21 cellular contexts compared by ENCODE assay signal in genomic region chr12:67832155-67832554, GRCh38.
A peak's percentile ranks its signal among the peaks of the same experiment; 100 is the strongest.
DNase-seq lines count a peak whose midpoint lies in the region; ATAC-seq, FAIRE-seq and TF ChIP-seq lines count a peak whose summit lies in the region.
"Had no signal": no experiment of that assay in that cellular context is flagged by ENCODE, and none has a peak within 500 bp of the region (broad histone marks: within the 10 kb centered on the region; RNA-seq: fewer than 3 reads in every experiment).

No MANE protein-coding gene starts in this region.

- BruUV-seq in IMR-90 (replicated peaks; lab: Mats Ljungman, UMichigan) = no TSS peak

- H3K23ac ChIP-seq in IMR-90 (ENCODE audit: low read depth, low read length) = no peak overlapping the region

- FAIRE-seq in A549 (lab: Jason Lieb, UNC) = no peak
- FAIRE-seq in keratinocyte (lab: Jason Lieb, UNC) = peak; percentile 32
- FAIRE-seq: A204.1, D721Med, G401.6, GM12891, GM19239 had no signal

- 34% methylated on average over 2 of the region's 2 CpGs for WGBS in A549 (ENCODE audit: missing lambda C conversion rate)
- WGBS in IMR-90 (ENCODE audit: extremely low coverage in 2 of 2, insufficient read length in 1 of 2), 2 experiments = no CpG with 5 or more reads among the region's 2 CpGs

- TF ChIP-seq POLR2A in A549 (IDR thresholded peaks at IDR 0.05; ENCODE audit: low read length) (no peak), IMR-90 (IDR thresholded peaks at IDR 0.05; ENCODE audit: low read depth, low read length) (no peak)

- no peaks in the 10 kb centered on the region for H4K20me1 ChIP-seq in IMR-90 (ENCODE audit: insufficient read depth, low read length)
- H4K20me1 ChIP-seq in keratinocyte (ENCODE audit: control insufficient read depth, extremely low read depth, insufficient read depth, low read length) = no peaks in the 10 kb centered on the region
- H4K20me1 ChIP-seq: BLaER1 treated with 17β-estradiol and CSF1 and Interleukin-3, amounts not matched to agents 10 nM and 100 nM had no signal

- DNase-seq in A549 (ENCODE audit: low read depth in 1 of 2, low spot score in 1 of 2) = no peak
- DNase-seq in IMR-90 = no peak
- no peak for DNase-seq in keratinocyte (ENCODE audit: low read depth, low spot score)
- DNase-seq in mesothelial cell of epicardium (ENCODE audit: low spot score in 2 of 2, unreplicated experiment in 2 of 2) = no peak
- DNase-seq in activated CD4-positive, CD25-positive, alpha-beta regulatory T cell treated with anti-CD3 and anti-CD28 coated beads, Interleukin-2, amount 50 U/mL, for 72 hours = no peak
- DNase-seq: 8988T; AML-193; Caco-2; Calu3; CD4-positive, alpha-beta T cell; CD8-positive, alpha-beta T cell; DMS79 treated with DMSO at 0.1 percent for 48 hours; GF-D8 had no signal

- POLR2A ChIA-PET in A549 (lab: Yijun Ruan, JAX) = no interaction called here
- POLR2A ChIA-PET in IMR-90 (lab: Charles Lee; ENCODE audit: unreplicated experiment) = no interaction called here

- H4K8ac ChIP-seq in IMR-90 (ENCODE audit: low read depth in 2 of 2, low read length in 2 of 2) = no peak overlapping the region

- H3K4me1 ChIP-seq in A549 (peaks cover 12% of the 10 kb centered on the region; the same call in 2 of the 3 replicates), IMR-90 (ENCODE audit: control insufficient read depth, insufficient read depth, low read length) (peaks cover 4% of the 10 kb centered on the region; the same call in 1 of the 2 replicates), keratinocyte (ENCODE audit: control insufficient read depth, extremely low read depth, insufficient read depth, low read length) (peaks cover 15% of the 10 kb centered on the region)
- H3K4me1 ChIP-seq: BLaER1 treated with 17β-estradiol and CSF1 and Interleukin-3, amounts not matched to agents 10 nM and 100 nM; Caco-2 had no signal

- H3K4me2 ChIP-seq in A549 = no peak overlapping the region
- H3K4me2 ChIP-seq in IMR-90 (ENCODE audit: low read depth, low read length) = no peak overlapping the region
- H3K4me2 ChIP-seq in keratinocyte (ENCODE audit: control insufficient read depth, extremely low read depth, insufficient read depth, low read depth, low read length) = no peak overlapping the region
- H3K4me2 ChIP-seq: BLaER1 treated with 17β-estradiol and CSF1 and Interleukin-3, amounts not matched to agents 10 nM and 100 nM had no signal

- CTCF ChIA-PET in A549 (lab: Yijun Ruan, JAX) (interaction anchor here (0.8 kb wide), 1 partner anchor 111 kb away, joined by 3 read pairs; no protein-coding TSS in a partner anchor), IMR-90 (lab: Yijun Ruan, JAX) (no interaction called here)

- intact Hi-C loops in IMR-90 (cut with micrococcal nuclease) = no loop called here

- no peak overlapping the region for H3K18ac ChIP-seq in IMR-90 (ENCODE audit: low read depth, low read length)

- H3K79me2 ChIP-seq in keratinocyte (ENCODE audit: control insufficient read depth, insufficient read depth, low read length) = no peaks in the 10 kb centered on the region

- H2AFZ ChIP-seq in IMR-90 (replicated peaks; ENCODE audit: low read length, poor library complexity) (no peak overlapping the region), keratinocyte (ENCODE audit: control insufficient read depth, low read length) (no peak overlapping the region)

- H3K4me1 Mint-ChIP-seq in mesothelial cell of epicardium = peaks cover 16% of the 10 kb centered on the region

- no peak overlapping the region for H2BK5ac ChIP-seq in IMR-90 (ENCODE audit: low read depth, low read length, poor library complexity, severe bottlenecking)

- no peak overlapping the region for H4K5ac ChIP-seq in IMR-90 (ENCODE audit: low read depth, low read length)

- H3K4me3 Mint-ChIP-seq in mesothelial cell of epicardium = no peak overlapping the region
- H3K4me3 Mint-ChIP-seq: B cell; CD4-positive, alpha-beta T cell; CD8-positive, alpha-beta T cell had no signal

- no peak overlapping the region for H2AK5ac ChIP-seq in IMR-90 (ENCODE audit: low read depth, low read length)

- H3K27me3 Mint-ChIP-seq in mesothelial cell of epicardium (ENCODE audit: low read depth) = no peaks in the 10 kb centered on the region
- H3K27me3 Mint-ChIP-seq: CD4-positive, alpha-beta T cell had no signal

- ATAC-seq in A549 (no peak), IMR-90 (ENCODE audit: low read depth) (no peak)
- ATAC-seq: CD8-positive, alpha-beta T cell had no signal

- H2BK15ac ChIP-seq in IMR-90 (ENCODE audit: low read depth, low read length) = no peak overlapping the region

- TF ChIP-seq CTCF in A549 (IDR thresholded peaks at IDR 0.05) (no peak), IMR-90 (conservative IDR thresholded peaks at IDR 0.05; ENCODE audit: low read depth, low read length) (no peak), keratinocyte (optimal IDR thresholded peaks at IDR 0.05 in 1 of 3, IDR thresholded peaks at IDR 0.05 in 1 of 3, conservative IDR thresholded peaks at IDR 0.05 in 1 of 3; ENCODE audit: extremely low read depth in 1 of 3, insufficient read depth in 2 of 3, low read length in 3 of 3) (no peak), mesothelial cell of epicardium (IDR thresholded peaks at IDR 0.05; ENCODE audit: unreplicated experiment) (no peak)

- no peak overlapping the region for H2AK9ac ChIP-seq in IMR-90 (replicated peaks; ENCODE audit: low read depth, low read length, poor library complexity)

- H3K9me3 ChIP-seq in A549 (no peaks in the 10 kb centered on the region), IMR-90 (ENCODE audit: control insufficient read depth, insufficient read depth, low read length) (no peaks in the 10 kb centered on the region), keratinocyte (ENCODE audit: control insufficient read depth, low read depth, low read length) (no peaks in the 10 kb centered on the region)
- H3K9me3 ChIP-seq: Caco-2 had no signal

- H3K4me3 ChIP-seq in A549 = no peak overlapping the region
- no peak overlapping the region for H3K4me3 ChIP-seq in IMR-90 (ENCODE audit: insufficient read depth, low read depth, low read length)
- H3K4me3 ChIP-seq in keratinocyte (ENCODE audit: control insufficient read depth in 2 of 3, extremely low read depth in 1 of 3, insufficient read depth in 2 of 3, low read depth in 1 of 3, low read length in 3 of 3) = no peak overlapping the region
- H3K4me3 ChIP-seq: BLaER1 treated with 17β-estradiol and CSF1 and Interleukin-3, amounts not matched to agents 10 nM and 100 nM had no signal

- H3K27ac ChIP-seq in A549 (no peak overlapping the region), IMR-90 (ENCODE audit: insufficient read depth, low read length) (no peak overlapping the region), keratinocyte (ENCODE audit: control insufficient read depth, insufficient read depth, low read length) (no peak overlapping the region)
- H3K27ac ChIP-seq: BLaER1 treated with 17β-estradiol and CSF1 and Interleukin-3, amounts not matched to agents 10 nM and 100 nM; C4-2B had no signal

- peaks cover 24% of the 10 kb centered on the region for H3K9me3 Mint-ChIP-seq in mesothelial cell of epicardium
- H3K9me3 Mint-ChIP-seq: CD4-positive, alpha-beta T cell; CD8-positive, alpha-beta T cell had no signal

- H3K36me3 ChIP-seq in IMR-90 (ENCODE audit: control insufficient read depth, insufficient read depth, low read length) = no peaks in the 10 kb centered on the region
- H3K36me3 ChIP-seq in keratinocyte (ENCODE audit: control insufficient read depth in 2 of 2, extremely low read depth in 1 of 2, insufficient read depth in 2 of 2, low read length in 2 of 2) = no peaks in the 10 kb centered on the region
- H3K36me3 ChIP-seq: BLaER1 treated with 17β-estradiol and CSF1 and Interleukin-3, amounts not matched to agents 10 nM and 100 nM had no signal

- H3K9me1 ChIP-seq in IMR-90 (ENCODE audit: insufficient read depth, low read length) = no peaks in the 10 kb centered on the region
- no peaks in the 10 kb centered on the region for H3K9me1 ChIP-seq in keratinocyte (ENCODE audit: control insufficient read depth, extremely low read depth, insufficient read depth, low read length)

- H4K91ac ChIP-seq in IMR-90 (ENCODE audit: insufficient read depth, low read depth, low read length) = no peak overlapping the region

- no peaks in the 10 kb centered on the region for H3K36me3 Mint-ChIP-seq in mesothelial cell of epicardium
- H3K36me3 Mint-ChIP-seq: CD8-positive, alpha-beta T cell had no signal

- H3K27me3 ChIP-seq in IMR-90 (ENCODE audit: control insufficient read depth, insufficient read depth, low read length) = no peaks in the 10 kb centered on the region
- no peaks in the 10 kb centered on the region for H3K27me3 ChIP-seq in keratinocyte (ENCODE audit: control insufficient read depth, extremely low read depth, insufficient read depth, low read length)
- H3K27me3 ChIP-seq: BLaER1 treated with 17β-estradiol and CSF1 and Interleukin-3, amounts not matched to agents 10 nM and 100 nM had no signal

- H2BK120ac ChIP-seq in IMR-90 (ENCODE audit: low read depth, low read length) = no peak overlapping the region

- in situ Hi-C loops in IMR-90 (cut with MboI; ENCODE audit: low sequenced_read_pairs) = no loop called here

- no peak for TF ChIP-seq EP300 in A549 (IDR thresholded peaks at IDR 0.05)

- TF ChIP-seq RAD21 in A549 (conservative IDR thresholded peaks at IDR 0.05 in 1 of 2, IDR thresholded peaks at IDR 0.05 in 1 of 2) (no peak), IMR-90 (IDR thresholded peaks at IDR 0.05; ENCODE audit: low read length) (no peak)

- dilution Hi-C loops in IMR-90 (cut with HindIII; ENCODE audit: low sequenced_read_pairs, unreplicated experiment) = no loop called here
- dilution Hi-C loops in keratinocyte (cut with MboI; ENCODE audit: extremely low pct_ligation_motif_present, low sequenced_read_pairs) = no loop called here

- no peak overlapping the region for H3K56ac ChIP-seq in IMR-90 (ENCODE audit: extremely low read depth, insufficient read depth, low read length)

- H3K4ac ChIP-seq in IMR-90 (ENCODE audit: low read depth, low read length) = no peak overlapping the region

- H3K27ac Mint-ChIP-seq in mesothelial cell of epicardium = no peak overlapping the region
- H3K27ac Mint-ChIP-seq: B cell; CD4-positive, alpha-beta T cell; CD8-positive, alpha-beta T cell had no signal

- no peak overlapping the region for H3K9ac ChIP-seq in IMR-90 (ENCODE audit: low read depth, low read length)
- no peak overlapping the region for H3K9ac ChIP-seq in keratinocyte (ENCODE audit: control insufficient read depth, extremely low read depth, insufficient read depth, low read length)
- H3K9ac ChIP-seq: BLaER1 treated with 17β-estradiol and CSF1 and Interleukin-3, amounts not matched to agents 10 nM and 100 nM had no signal

- no peaks in the 10 kb centered on the region for H3K79me1 ChIP-seq in IMR-90 (ENCODE audit: low read depth in 1 of 2, low read length in 2 of 2)

- no peak overlapping the region for H3K14ac ChIP-seq in IMR-90 (replicated peaks; ENCODE audit: low read depth, low read length)

- no peak overlapping the region for H2BK20ac ChIP-seq in IMR-90 (ENCODE audit: low read depth, low read length)

TF ChIP-seq in A549, 52 proteins besides CTCF, POLR2A, EP300 and RAD21:
- TF ChIP-seq NR3C1 (IDR thresholded peaks at IDR 0.05) (no peak), MAFK (IDR thresholded peaks at IDR 0.05; ENCODE audit: partially characterized antibody) (peak; percentile 86)

TF ChIP-seq in IMR-90, 13 proteins besides CTCF, POLR2A, EP300 and RAD21 (continues in another document):
- peak; percentile 91 for TF ChIP-seq MAFK (IDR thresholded peaks at IDR 0.05; ENCODE audit: low read depth, low read length)
